In the genomic region with DNA sequence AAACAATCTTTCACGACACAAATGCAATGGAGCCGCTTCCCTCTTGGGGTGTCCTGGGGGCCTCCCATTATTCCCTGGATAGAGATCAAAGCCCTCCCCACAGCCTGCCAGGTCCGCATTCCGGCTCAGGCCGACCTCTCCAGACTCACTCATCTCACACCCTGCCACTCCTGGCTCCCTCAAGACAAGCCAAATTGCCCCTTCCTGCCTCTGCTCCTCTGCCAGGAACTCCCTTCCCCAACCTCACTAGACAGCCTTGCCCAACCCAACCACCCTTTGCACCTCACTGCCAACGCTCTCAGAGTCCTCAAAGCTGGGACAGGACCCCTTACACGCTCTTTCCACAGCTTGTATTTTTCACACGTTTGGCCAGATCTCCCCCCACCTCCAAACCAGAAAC, we compare ENCODE assay signal across 9 cellular contexts. TPM values are rescaled to one million over a fixed set of nuclear protein-coding genes. Genes with fewer than 3 reads are reported as not detected.
A peak's percentile ranks its signal among the peaks of the same experiment; 100 is the strongest.
DNase-seq lines count a peak whose midpoint lies in the region; ATAC-seq and TF ChIP-seq lines count a peak whose summit lies in the region.
"Had no signal": no experiment of that assay in that cellular context is flagged by ENCODE, and none has a peak within 500 bp of the region (broad histone marks: within the 10 kb centered on the region; RNA-seq: fewer than 3 reads in every experiment).

No MANE protein-coding gene starts in this region.

- intact Hi-C loops in PC-3 (cut with micrococcal nuclease) = no loop called here

- CTCF ChIA-PET in PC-3 (lab: Charles Lee) = no interaction called here

- H3K4me3 ChIP-seq in BLaER1 (peak overlapping the region; percentile 99), PC-3 (ENCODE audit: low read length) (peak overlapping the region; percentile 82), neuron (ENCODE audit: low read length) (peak overlapping the region; percentile 97)
- H3K4me3 ChIP-seq in effector memory CD4-positive, alpha-beta T cell (ENCODE audit: insufficient read depth, low read depth, low read length, poor library complexity, severe bottlenecking) = peak overlapping the region; percentile 98

- no peak for DNase-seq in PC-3
- no peak for DNase-seq in effector memory CD4-positive, alpha-beta T cell
- no peak for DNase-seq in kidney tubule cell (ENCODE audit: low spot score)
- DNase-seq in pons (ENCODE audit: low spot score) = no peak
- DNase-seq in NAMALWA (ENCODE audit: low spot score) = no peak
- DNase-seq: NCI-H524 treated with DMSO at 0.1 percent for 48 hours had no signal

- H4K20me1 ChIP-seq in BLaER1 (peaks cover 42% of the 10 kb centered on the region), PC-3 (ENCODE audit: low read length) (peaks cover 14% of the 10 kb centered on the region; the same call in 1 of the 2 replicates)

- peak overlapping the region; percentile 99 for H3K4me2 ChIP-seq in BLaER1
- peak overlapping the region; percentile 100 for H3K4me2 ChIP-seq in PC-3 (ENCODE audit: low read length)

- H3K9me2 ChIP-seq in PC-3 (replicated peaks; ENCODE audit: low read length) = no peaks in the 10 kb centered on the region

- ATAC-seq in PC-3 (peak; percentile 14; the same call in 1 of the 2 replicates), HG03108 (IDR thresholded peaks at IDR 0.05; ENCODE audit: unreplicated experiment) (no peak)

- H3K9ac ChIP-seq in BLaER1 (peak overlapping the region; percentile 96), PC-3 (ENCODE audit: low read length) (peak overlapping the region; percentile 83; the same call in 1 of the 2 replicates)

- H3K27me3 ChIP-seq in BLaER1 = no peaks in the 10 kb centered on the region
- H3K27me3 ChIP-seq in PC-3 (ENCODE audit: low read length) = no peaks in the 10 kb centered on the region
- no peaks in the 10 kb centered on the region for H3K27me3 ChIP-seq in effector memory CD4-positive, alpha-beta T cell (replicated peaks; ENCODE audit: control insufficient read depth, insufficient read depth, low read length, poor library complexity, severe bottlenecking)
- no peaks in the 10 kb centered on the region for H3K27me3 ChIP-seq in neuron (ENCODE audit: insufficient read depth, low read length)

- H2AFZ ChIP-seq in PC-3 (ENCODE audit: low read length) = no peak overlapping the region
- H2AFZ ChIP-seq in neuron (ENCODE audit: low read depth, low read length) = no peak overlapping the region

- H3F3A ChIP-seq in PC-3 (ENCODE audit: low read length, unreplicated experiment) = no peaks in the 10 kb centered on the region

- TF ChIP-seq CTCF in PC-3 (conservative IDR thresholded peaks at IDR 0.05; ENCODE audit: low read depth, low read length) = no peak

- no peaks in the 10 kb centered on the region for H3K9me3 ChIP-seq in BLaER1
- H3K9me3 ChIP-seq in PC-3 (ENCODE audit: low read length) = no peaks in the 10 kb centered on the region
- no peaks in the 10 kb centered on the region for H3K9me3 ChIP-seq in effector memory CD4-positive, alpha-beta T cell (ENCODE audit: control insufficient read depth, low read length)
- no peaks in the 10 kb centered on the region for H3K9me3 ChIP-seq in neuron (ENCODE audit: low read length)

- H3K4me1 ChIP-seq in BLaER1 = peaks cover 69% of the 10 kb centered on the region
- peaks cover 8% of the 10 kb centered on the region for H3K4me1 ChIP-seq in PC-3 (ENCODE audit: insufficient read depth, low read length)
- H3K4me1 ChIP-seq in effector memory CD4-positive, alpha-beta T cell (ENCODE audit: control insufficient read depth, insufficient read depth, low read length, poor library complexity, severe bottlenecking) = peaks cover 34% of the 10 kb centered on the region
- peaks cover 34% of the 10 kb centered on the region for H3K4me1 ChIP-seq in neuron (ENCODE audit: insufficient read depth, low read length)

- peaks cover 12% of the 10 kb centered on the region for H3K36me3 ChIP-seq in BLaER1
- no peaks in the 10 kb centered on the region for H3K36me3 ChIP-seq in PC-3 (ENCODE audit: low read depth, low read length)
- peaks cover 11% of the 10 kb centered on the region for H3K36me3 ChIP-seq in effector memory CD4-positive, alpha-beta T cell (ENCODE audit: control insufficient read depth, insufficient read depth, low read length)
- H3K36me3 ChIP-seq in neuron (ENCODE audit: insufficient read depth, low read length) = peaks cover 7% of the 10 kb centered on the region

- POLR2A ChIA-PET in PC-3 (lab: Charles Lee; ENCODE audit: unreplicated experiment) = no interaction called here

- peaks cover 33% of the 10 kb centered on the region for H3K79me2 ChIP-seq in PC-3 (ENCODE audit: low read length)

- peak overlapping the region; percentile 92 for H3K27ac ChIP-seq in BLaER1
- H3K27ac ChIP-seq in PC-3 (ENCODE audit: low read length) = no peak overlapping the region
- peak overlapping the region; percentile 88 for H3K27ac ChIP-seq in effector memory CD4-positive, alpha-beta T cell (ENCODE audit: insufficient read depth, low read length, poor library complexity, severe bottlenecking)

- no TSS peak for BruUV-seq in PC-3 (replicated peaks; lab: Mats Ljungman, UMichigan)

RNA-seq across cellular contexts. Expression of a gene that starts 1.5 kb away (rescaled TPM):
- total RNA-seq in PC-3 (2014; rRNA removed) = 101 and 102 TPM in 2 replicates

RNA-seq across cellular contexts. Expression of a gene that starts 20.4 kb away (rescaled TPM):
- total RNA-seq in PC-3 (2014; rRNA removed) = 15.1 and 20.9 TPM in 2 replicates

RNA-seq across cellular contexts. Expression of a gene that starts 21.4 kb away (rescaled TPM):
- 8.4 and 10.3 TPM in 2 replicates for total RNA-seq in PC-3 (2014; rRNA removed)

RNA-seq across cellular contexts. Expression of a gene that starts 21.4 kb away (rescaled TPM):
- total RNA-seq in PC-3 (2014; rRNA removed) = 61.5 and 73.7 TPM in 2 replicates

RNA-seq across cellular contexts. Expression of a gene that starts 35.5 kb away (rescaled TPM):
- total RNA-seq in PC-3 (2014; rRNA removed) = 21.4 and 24.3 TPM in 2 replicates
